ENCODE assay signal across 1 cellular context in genomic region chr1:52506920-52507546, GRCh38.
TF ChIP-seq lines count a peak whose summit lies in the region.

No MANE protein-coding gene starts in this region.

TF ChIP-seq in HepG2, 621 proteins besides CTCF, POLR2A, EP300 and RAD21 (continued from another document):
- no peak for TF ChIP-seq ZNF512B (CRISPR knock-in tag; IDR thresholded peaks at IDR 0.05; ENCODE audit: borderline replicate concordance)
- no peak for TF ChIP-seq KDM5B (CRISPR knock-in tag; IDR thresholded peaks at IDR 0.05; ENCODE audit: borderline replicate concordance)
- TF ChIP-seq ZNF883 (CRISPR knock-in tag; IDR thresholded peaks at IDR 0.05; ENCODE audit: not compliant biosample characterization), result no peak
- TF ChIP-seq CHCHD3 (CRISPR knock-in tag; IDR thresholded peaks at IDR 0.05), result no peak
- no peak for TF ChIP-seq ZBTB33 (CRISPR knock-in tag; IDR thresholded peaks at IDR 0.05)
- TF ChIP-seq ZNF841 (CRISPR knock-in tag; IDR thresholded peaks at IDR 0.05; ENCODE audit: borderline replicate concordance), result no peak
- no peak for TF ChIP-seq NFYC (CRISPR knock-in tag; IDR thresholded peaks at IDR 0.05)
- TF ChIP-seq LRRFIP1 (CRISPR knock-in tag; conservative IDR thresholded peaks at IDR 0.05), result no peak
- no peak for TF ChIP-seq KDM6A (CRISPR knock-in tag; IDR thresholded peaks at IDR 0.05; ENCODE audit: low read depth)
